Comparison of ENCODE assay signal across 8 cellular contexts in genomic region chr1:51622455-51622913, GRCh38. TPM values are rescaled to one million over a fixed set of nuclear protein-coding genes. Genes with fewer than 3 reads are reported as not detected.
DNase-seq lines count a peak whose midpoint lies in the region; ATAC-seq, FAIRE-seq and TF ChIP-seq lines count a peak whose summit lies in the region.

No MANE protein-coding gene starts in this region.

- ATAC-seq in esophagus mucosa, result peak; percentile 95
- ATAC-seq in GM19452 (IDR thresholded peaks at IDR 0.05; ENCODE audit: unreplicated experiment), result no peak
- ATAC-seq in HG03108 (IDR thresholded peaks at IDR 0.05; ENCODE audit: unreplicated experiment), result no peak
- ATAC-seq in GM21786 (IDR thresholded peaks at IDR 0.05; ENCODE audit: unreplicated experiment), result no peak

- H3K79me2 ChIP-seq in PC-9 (ENCODE audit: low read depth), result peaks cover 100% of the 10 kb centered on the region

- H3K27ac ChIP-seq in PC-9, result peak overlapping the region; percentile 96

- TF ChIP-seq CTCF in PC-9 (conservative IDR thresholded peaks at IDR 0.05), result no peak

- peaks cover 4% of the 10 kb centered on the region; the same call in 1 of the 2 replicates for H3K9me3 ChIP-seq in PC-9 (ENCODE audit: insufficient read depth, low read depth)

- H3K36me3 ChIP-seq in PC-9 (ENCODE audit: low read depth), result peaks cover 15% of the 10 kb centered on the region

- CTCF ChIA-PET in PC-9 (lab: Charles Lee), result interaction anchor here (0.5 to 0.6 kb wide), 3 partner anchors 12 to 384 kb away, joined by 3 to 9 read pairs (median 3); no protein-coding TSS in a partner anchor

- no peaks in the 10 kb centered on the region for H4K20me1 ChIP-seq in PC-9 (ENCODE audit: insufficient read depth)

- no peaks in the 10 kb centered on the region for H3K27me3 ChIP-seq in PC-9 (ENCODE audit: insufficient read depth, low read depth)

- H3F3A ChIP-seq in PC-9 (ENCODE audit: insufficient read depth, low read depth), result peaks cover 28% of the 10 kb centered on the region; the same call in 1 of the 2 replicates

- DNase-seq in CD1c-positive myeloid dendritic cell (ENCODE audit: extremely low spot score) (peak; percentile 49), HTR-8/SVneo (ENCODE audit: insufficient read length, low spot score) (peak; percentile 46), PC-9 (peak; percentile 87 to 98), pulmonary artery endothelial cell (ENCODE audit: low read depth, low spot score) (peak; percentile 22)

- H3K4me1 ChIP-seq in PC-9 (replicated peaks; ENCODE audit: insufficient read depth), result peaks cover 63% of the 10 kb centered on the region

- no peak overlapping the region for H2AFZ ChIP-seq in PC-9

- BruUV-seq in PC-9 (replicated peaks; lab: Mats Ljungman, UMichigan), result no TSS peak

- POLR2A ChIA-PET in PC-9 (lab: Charles Lee; ENCODE audit: unreplicated experiment), result interaction anchor here (0.6 to 0.7 kb wide), 5 partner anchors 26 to 131 kb away, joined by 3 to 6 read pairs (median 4); no protein-coding TSS in a partner anchor

- H3K9me2 ChIP-seq in PC-9 (ENCODE audit: insufficient read depth), result no peaks in the 10 kb centered on the region

- peak overlapping the region; percentile 33; the same call in 1 of the 2 replicates for H3K4me3 ChIP-seq in PC-9

- H3K4me2 ChIP-seq in PC-9, result peak overlapping the region; percentile 71

- FAIRE-seq in HTR-8/SVneo (lab: Jason Lieb, UNC), result peak; percentile 31

- intact Hi-C loops in PC-9 (cut with micrococcal nuclease; ENCODE audit: unreplicated experiment), result loop anchor here (1.0 to 5.0 kb wide), 6 partner anchors 26 to 145 kb away; no protein-coding TSS in a partner anchor

RNA-seq across cellular contexts. Expression of gene OSBPL9, which starts 5.6 kb away (rescaled TPM):
- total RNA-seq in PC-9 (2021), result 149 and 188 TPM in 2 replicates
- 32.5 TPM for total RNA-seq in esophagus mucosa
- total RNA-seq in pulmonary artery endothelial cell, result 75.2 and 92.5 TPM in 2 replicates

Comparison
In these comparisons a context has a peak if more than half of its experiments do, and no peak if none do; other contexts are left out.
1. DNase-seq: peak in every context shown above with its lines; median percentile 92 in PC-9; 49 in CD1c-positive myeloid dendritic cell; 46 in HTR-8/SVneo; 22 in pulmonary artery endothelial cell.